In the genomic region with DNA sequence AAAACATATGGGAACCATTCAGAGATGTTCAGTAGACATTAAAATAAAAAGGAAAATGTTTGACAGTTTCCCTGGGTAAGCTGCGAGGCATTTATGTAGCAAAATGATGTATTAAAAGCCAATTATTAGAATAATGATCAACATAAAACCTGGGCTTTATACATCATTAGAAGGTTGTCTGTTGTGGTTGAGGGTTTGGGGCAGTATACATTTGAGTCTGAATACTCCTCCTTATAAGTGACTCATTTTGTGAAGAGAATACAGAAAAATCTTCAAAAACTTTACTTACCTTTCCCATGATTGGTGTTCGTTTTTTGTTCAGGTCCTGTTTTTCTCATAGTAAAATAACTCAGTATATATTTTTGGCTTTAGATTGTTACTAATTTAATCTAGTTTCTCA, we compare ENCODE assay signal across 23 cellular contexts.
"Had no signal": no experiment of that assay in that cellular context is flagged by ENCODE, and none has a peak within 500 bp of the region (broad histone marks: within the 10 kb centered on the region; RNA-seq: fewer than 3 reads in every experiment).

No MANE protein-coding gene starts in this region.

- H3K27me3 ChIP-seq: heart left ventricle, neutrophil, spleen, testis, tibial nerve, upper lobe of right lung, vagina had no signal

- H3K4me3 ChIP-seq: heart left ventricle, mucosa of descending colon, spleen, testis, tibial nerve, upper lobe of right lung, vagina had no signal

- H3K4me1 ChIP-seq: testis, tibial nerve, upper lobe of right lung had no signal

- DNase-seq: dermis blood vessel endothelial cell; effector CD4-positive, alpha-beta T cell; endodermal cell; erythroblast; foreskin melanocyte; heart left ventricle; hippocampal formation; mammary epithelial cell; mucosa of descending colon; naive thymus-derived CD8-positive, alpha-beta T cell; posterior cingulate gyrus; spleen; stimulated activated CD4-positive, alpha-beta T cell treated with anti-CD3 and anti-CD28 coated beads, Interleukin-15, amount 100 ng/mL, for 24 hours; stimulated activated CD4-positive, alpha-beta T cell treated with anti-CD3 and anti-CD28 coated beads, Interleukin-1b, Interleukin-23, amount 100 ng/mL, for 48 hours; stimulated activated CD4-positive, alpha-beta T cell treated with anti-CD3 and anti-CD28 coated beads, Interleukin-4, amount 100 ng/mL, for 24 hours; stimulated activated naive CD8-positive, alpha-beta T cell treated with anti-CD3 and anti-CD28 coated beads, Interleukin-15, amount 100 ng/mL, for 72 hours; testis; upper lobe of right lung had no signal

- H3K27ac ChIP-seq: heart left ventricle, neutrophil, spleen, testis, tibial nerve, upper lobe of right lung, vagina had no signal

- ATAC-seq: heart left ventricle; mucosa of descending colon; naive thymus-derived CD8-positive, alpha-beta T cell; sciatic nerve; stimulated activated memory B cell treated with anti-CD40 and anti-IgM and Interleukin-4, amounts not matched to agents 10 μg/mL and 1 μg/mL and 100 μg/mL, for 72 hours; stimulated activated naive CD8-positive, alpha-beta T cell treated with anti-CD3 and anti-CD28 coated beads, Interleukin-15, amount 100 ng/mL, for 72 hours; upper lobe of right lung had no signal

- H3K36me3 ChIP-seq: heart left ventricle, neutrophil, spleen, tibial nerve, upper lobe of right lung, vagina had no signal

- H3K9me3 ChIP-seq: heart left ventricle, mucosa of descending colon, neutrophil, spleen, testis, tibial nerve, upper lobe of right lung, vagina had no signal
